31 cellular contexts compared by ENCODE assay signal in genomic region chr20:57210054-57210910, GRCh38. TPM values are rescaled to one million over a fixed set of nuclear protein-coding genes. Genes with fewer than 3 reads are reported as not detected.
DNase-seq lines count a peak whose midpoint lies in the region; ATAC-seq, FAIRE-seq and TF ChIP-seq lines count a peak whose summit lies in the region.
"Had no signal": no experiment of that assay in that cellular context is flagged by ENCODE, and none has a peak within 500 bp of the region (broad histone marks: within the 10 kb centered on the region; RNA-seq: fewer than 3 reads in every experiment).

No MANE protein-coding gene starts in this region.

- no peak overlapping the region for H3K4me3 Mint-ChIP-seq in activated T-helper 1 cell treated with anti-CD3 and anti-CD28 coated beads, Interleukin-12 subunit alpha, Interleukin-12 subunit beta, Interleukin-2, Interleukin-4 antibody, amounts not matched to agents 30 ng/mL and 10 ng/mL and 1 ng/mL, durations not matched to agents 14 hours and 24 hours and 36 hours
- no peak overlapping the region for H3K4me3 Mint-ChIP-seq in HFFc6
- H3K4me3 Mint-ChIP-seq: activated CD8-positive, alpha-beta T cell treated with anti-CD3 and anti-CD28 coated beads, Interleukin-2, amount 10 ng/mL, durations not matched to agents 7 days and 5 days; activated naive CD8-positive, alpha-beta T cell treated with anti-CD3 and anti-CD28 coated beads for 36 hours; T-helper 1 cell treated with Interleukin-12 subunit alpha and Interleukin-12 subunit beta and Interleukin-4 antibody, amounts not matched to agents 30 μg/mL and 1 μg/mL, for 36 hours had no signal

- no peaks in the 10 kb centered on the region for H3K36me3 Mint-ChIP-seq in activated T-helper 1 cell treated with anti-CD3 and anti-CD28 coated beads, Interleukin-12 subunit alpha, Interleukin-12 subunit beta, Interleukin-2, Interleukin-4 antibody, amounts not matched to agents 30 ng/mL and 10 ng/mL and 1 ng/mL, durations not matched to agents 14 hours and 24 hours and 36 hours (ENCODE audit: low read depth)
- H3K36me3 Mint-ChIP-seq in HFFc6 (ENCODE audit: low read depth): peaks cover 8% of the 10 kb centered on the region
- H3K36me3 Mint-ChIP-seq: activated naive CD8-positive, alpha-beta T cell treated with anti-CD3 and anti-CD28 coated beads for 36 hours had no signal

- H2AK5ac ChIP-seq in H1 (ENCODE audit: low read depth, low read length) (no peak overlapping the region), mesenchymal stem cell (ENCODE audit: low read length, severe bottlenecking) (peak overlapping the region; percentile 31)

- no peaks in the 10 kb centered on the region for H3K79me2 ChIP-seq in H1 (ENCODE audit: control insufficient read depth in 1 of 2, insufficient read depth in 2 of 2, low read length in 2 of 2)

- no peaks in the 10 kb centered on the region for H3K23me2 ChIP-seq in H1 (ENCODE audit: low read depth, low read length)

- H3K4ac ChIP-seq in H1 (replicated peaks; ENCODE audit: insufficient read length, low read depth, low read length) (no peak overlapping the region), mesenchymal stem cell (ENCODE audit: low read depth in 1 of 2, low read length in 2 of 2) (no peak overlapping the region)

- DNase-seq in HT-29 (ENCODE audit: low spot score) (peak; percentile 72), H1 (ENCODE audit: low read depth in 1 of 2, low spot score in 2 of 2) (no peak), mesenchymal stem cell (no peak), small intestine (peak; percentile 59), HFFc6 (no peak), OCI-M1 (lab: John Stamatoyannopoulos, UW) (no peak)
- no peak for DNase-seq in activated T-helper 1 cell treated with anti-CD3 and anti-CD28 coated beads, Interleukin-12 subunit alpha, Interleukin-12 subunit beta, Interleukin-2, Interleukin-4 antibody, amounts not matched to agents 30 ng/mL and 10 ng/mL and 1 ng/mL, durations not matched to agents 14 hours and 24 hours and 36 hours (ENCODE audit: low spot score)
- DNase-seq: activated CD4-positive, alpha-beta T cell treated with anti-CD3 and anti-CD28 coated beads for 1 hour; activated CD8-positive, alpha-beta T cell treated with anti-CD3 and anti-CD28 coated beads, Interleukin-2, amount 10 ng/mL, durations not matched to agents 7 days and 5 days; activated effector memory CD4-positive, alpha-beta T cell treated with Interleukin-2 at 50 U/mL for 16 hours; activated naive CD8-positive, alpha-beta T cell treated with anti-CD3 and anti-CD28 coated beads for 36 hours; activated T-cell treated with anti-CD3 and anti-CD28 coated beads for 4 hours; BE2C; central memory CD4-positive, alpha-beta T cell; dermis blood vessel endothelial cell; DMS53; HCEC 1CT; left ventricle myocardium inferior; midbrain; NCI-H1417; NCI-H446 treated with DMSO at 0.1 percent for 48 hours; sigmoid colon; stimulated activated naive CD4-positive, alpha-beta T cell treated with Interleukin-2 at 50 U/mL for 16 hours had no signal

- TF ChIP-seq RAD21 in H1 (IDR thresholded peaks at IDR 0.05 in 1 of 2, conservative IDR thresholded peaks at IDR 0.05 in 1 of 2; ENCODE audit: low read depth in 2 of 2, low read length in 2 of 2): no peak

- H3K27me3 Mint-ChIP-seq in activated T-helper 1 cell treated with anti-CD3 and anti-CD28 coated beads, Interleukin-12 subunit alpha, Interleukin-12 subunit beta, Interleukin-2, Interleukin-4 antibody, amounts not matched to agents 30 ng/mL and 10 ng/mL and 1 ng/mL, durations not matched to agents 14 hours and 24 hours and 36 hours (ENCODE audit: insufficient read depth): peaks cover 8% of the 10 kb centered on the region
- H3K27me3 Mint-ChIP-seq in HFFc6 (ENCODE audit: insufficient read depth): peaks cover 19% of the 10 kb centered on the region

- no peaks in the 10 kb centered on the region for H3K79me1 ChIP-seq in H1 (ENCODE audit: low read depth, low read length)
- H3K79me1 ChIP-seq in mesenchymal stem cell (replicated peaks; ENCODE audit: low read length, poor library complexity, severe bottlenecking): no peaks in the 10 kb centered on the region

- no peak for ATAC-seq in GM19351 (IDR thresholded peaks at IDR 0.05; ENCODE audit: unreplicated experiment)
- ATAC-seq: activated CD8-positive, alpha-beta T cell treated with anti-CD3 and anti-CD28 coated beads, Interleukin-2, amount 10 ng/mL, durations not matched to agents 7 days and 5 days had no signal

- H2BK5ac ChIP-seq in H1 (ENCODE audit: low read depth, low read length) (0 out of 2 replicates have a peak overlapping the region, but pooled peaks have one; percentile 32), mesenchymal stem cell (ENCODE audit: low read depth, low read length, poor library complexity, severe bottlenecking) (no peak overlapping the region)

- no peak overlapping the region for H3K18ac ChIP-seq in H1 (ENCODE audit: extremely low read depth, low read length)
- no peak overlapping the region for H3K18ac ChIP-seq in mesenchymal stem cell (ENCODE audit: low read depth in 1 of 2, low read length in 2 of 2)

- H2BK12ac ChIP-seq in H1 (ENCODE audit: low read depth, low read length) (no peak overlapping the region; the same call in 1 of the 2 replicates), mesenchymal stem cell (ENCODE audit: low read length in 2 of 2) (no peak overlapping the region)

- H4K5ac ChIP-seq in H1 (ENCODE audit: insufficient read length, low read depth, low read length): no peak overlapping the region

- H4K91ac ChIP-seq in H1 (replicated peaks; ENCODE audit: insufficient read length, low read length) (peak overlapping the region; percentile 60), mesenchymal stem cell (ENCODE audit: low read length) (no peak overlapping the region)

- intact Hi-C loops in activated T-helper 1 cell treated with anti-CD3 and anti-CD28 coated beads, Interleukin-12 subunit alpha, Interleukin-12 subunit beta, Interleukin-2, Interleukin-4 antibody, amounts not matched to agents 30 ng/mL and 10 ng/mL and 1 ng/mL, durations not matched to agents 14 hours and 24 hours and 36 hours (cut with micrococcal nuclease): no loop called here

- H3K4me2 ChIP-seq in H1 (ENCODE audit: insufficient read depth in 1 of 2, low read depth in 2 of 2, low read length in 2 of 2): no peak overlapping the region
- H3K4me2 ChIP-seq in mesenchymal stem cell (ENCODE audit: low read length, poor library complexity, severe bottlenecking): no peak overlapping the region

- POLR2A ChIA-PET in H1 (lab: Charles Lee; ENCODE audit: partially characterized antibody): interaction anchor here (1.1 kb wide), 1 partner anchor 48 kb away, joined by 3 read pairs; no protein-coding TSS in a partner anchor

- H2BK20ac ChIP-seq in H1 (ENCODE audit: low read length): no peak overlapping the region

- H3K14ac ChIP-seq in H1 (ENCODE audit: insufficient read length) (no peak overlapping the region), mesenchymal stem cell (ENCODE audit: low read length in 2 of 2) (no peak overlapping the region)

- H2AFZ ChIP-seq in H1 (ENCODE audit: low read length): no peak overlapping the region
- H2AFZ ChIP-seq in mesenchymal stem cell (ENCODE audit: low read depth, low read length): no peak overlapping the region

- H3K27me3 ChIP-seq in H1 (replicated peaks in 1 of 4; ENCODE audit: control insufficient read depth in 3 of 4, extremely low read depth in 1 of 4, insufficient read depth in 3 of 4, low read length in 3 of 4) (peaks cover 0 to 5% (median 2%) of the 10 kb centered on the region in 4 experiments; a peak in 2 of 7 replicates), mesenchymal stem cell (ENCODE audit: control insufficient read depth in 1 of 2, insufficient read depth in 1 of 2, low read length in 2 of 2) (peaks cover 23 to 39% of the 10 kb centered on the region in 2 experiments), small intestine (ENCODE audit: control insufficient read depth in 2 of 2, insufficient read depth in 2 of 2, low read length in 2 of 2) (no peaks in the 10 kb centered on the region)
- H3K27me3 ChIP-seq: BE2C, sigmoid colon had no signal

- H3K4me1 ChIP-seq in H1 (replicated peaks in 1 of 4; ENCODE audit: control insufficient read depth in 3 of 4, insufficient read depth in 4 of 4, low read length in 3 of 4): peaks cover 0 to 28% (median 15%) of the 10 kb centered on the region in 4 experiments; a peak in 6 of 7 replicates
- H3K4me1 ChIP-seq in mesenchymal stem cell (ENCODE audit: control insufficient read depth, insufficient read depth, low read depth, low read length): peaks cover 21% of the 10 kb centered on the region
- H3K4me1 ChIP-seq in small intestine (ENCODE audit: control insufficient read depth in 2 of 2, insufficient read depth in 1 of 2, low read depth in 1 of 2, low read length in 1 of 2): no peaks in the 10 kb centered on the region
- H3K4me1 ChIP-seq: BE2C had no signal

- H4K8ac ChIP-seq in H1 (ENCODE audit: extremely low read depth, insufficient read depth, low read length) (no peak overlapping the region; the same call in 1 of the 2 replicates), mesenchymal stem cell (ENCODE audit: low read length) (no peak overlapping the region)

- no peak overlapping the region for H3K4me3 ChIP-seq in H1 (ENCODE audit: extremely low read depth in 1 of 4, insufficient read depth in 2 of 4, low read depth in 3 of 4, low read length in 4 of 4)
- H3K4me3 ChIP-seq in mesenchymal stem cell (ENCODE audit: insufficient read depth in 1 of 2, low read depth in 1 of 2, low read length in 2 of 2): no peak overlapping the region
- H3K4me3 ChIP-seq in small intestine (ENCODE audit: low read depth in 1 of 2, low read length in 2 of 2): no peak overlapping the region
- H3K4me3 ChIP-seq: left ventricle myocardium inferior, sigmoid colon, SK-N-MC, thoracic aorta had no signal

- H3K9ac ChIP-seq in H1 (replicated peaks in 1 of 4; ENCODE audit: extremely low read depth in 1 of 4, low read depth in 3 of 4, low read length in 3 of 4) (no peak overlapping the region), mesenchymal stem cell (ENCODE audit: low read length) (no peak overlapping the region)

- FAIRE-seq in H1 (lab: Jason Lieb, UNC) (no peak), small intestine (lab: Jason Lieb, UNC) (no peak)
- FAIRE-seq: frontal cortex, G401.6, TTC549 had no signal

- TF ChIP-seq POLR2A in H1 (IDR thresholded peaks at IDR 0.05; ENCODE audit: control extremely low read depth in 1 of 2, low read depth in 2 of 2, low read length in 2 of 2): no peak

- CTCF ChIA-PET in H1 (lab: Charles Lee; ENCODE audit: partially characterized antibody): interaction anchor here (0.7 to 1.1 kb wide), 3 partner anchors 29 to 118 kb away, joined by 3 to 4 read pairs (median 3); no protein-coding TSS in a partner anchor

- H3K9me3 ChIP-seq in H1 (ENCODE audit: insufficient read depth in 2 of 2, low read depth in 1 of 2, low read length in 1 of 2) (no peaks in the 10 kb centered on the region), mesenchymal stem cell (ENCODE audit: control insufficient read depth, low read length) (peaks cover 12% of the 10 kb centered on the region), small intestine (ENCODE audit: control insufficient read depth, low read depth) (no peaks in the 10 kb centered on the region)
- H3K9me3 ChIP-seq: BE2C, thoracic aorta had no signal

- no peaks in the 10 kb centered on the region for H3K4me1 Mint-ChIP-seq in activated T-helper 1 cell treated with anti-CD3 and anti-CD28 coated beads, Interleukin-12 subunit alpha, Interleukin-12 subunit beta, Interleukin-2, Interleukin-4 antibody, amounts not matched to agents 30 ng/mL and 10 ng/mL and 1 ng/mL, durations not matched to agents 14 hours and 24 hours and 36 hours (ENCODE audit: low read depth)
- H3K4me1 Mint-ChIP-seq in HFFc6 (ENCODE audit: low read depth): peaks cover 24% of the 10 kb centered on the region

- peak overlapping the region; percentile 18 for H2BK120ac ChIP-seq in H1 (replicated peaks; ENCODE audit: low read depth, low read length)
- H2BK120ac ChIP-seq in mesenchymal stem cell (ENCODE audit: low read depth, low read length): no peak overlapping the region

- no peak overlapping the region for H3K56ac ChIP-seq in H1 (replicated peaks; ENCODE audit: insufficient read length, low read depth, low read length)

- H3K36me3 ChIP-seq in H1 (ENCODE audit: control insufficient read depth in 2 of 4, insufficient read depth in 4 of 4, low read length in 3 of 4) (no peaks in the 10 kb centered on the region), mesenchymal stem cell (ENCODE audit: control insufficient read depth in 1 of 2, insufficient read depth in 2 of 2, low read depth in 1 of 2, low read length in 2 of 2) (no peaks in the 10 kb centered on the region), small intestine (ENCODE audit: control insufficient read depth in 2 of 2, insufficient read depth in 2 of 2, low read length in 2 of 2) (no peaks in the 10 kb centered on the region)
- H3K36me3 ChIP-seq: BE2C, left ventricle myocardium inferior, sigmoid colon, thoracic aorta had no signal

- H3K9me3 Mint-ChIP-seq in activated T-helper 1 cell treated with anti-CD3 and anti-CD28 coated beads, Interleukin-12 subunit alpha, Interleukin-12 subunit beta, Interleukin-2, Interleukin-4 antibody, amounts not matched to agents 30 ng/mL and 10 ng/mL and 1 ng/mL, durations not matched to agents 14 hours and 24 hours and 36 hours: peaks cover 2% of the 10 kb centered on the region
- peaks cover 17% of the 10 kb centered on the region for H3K9me3 Mint-ChIP-seq in HFFc6

- no peak for TF ChIP-seq EP300 in H1 (IDR thresholded peaks at IDR 0.05; ENCODE audit: borderline replicate concordance in 1 of 2, low read depth in 2 of 2, low read length in 2 of 2)

- no peak overlapping the region for H3K27ac Mint-ChIP-seq in activated T-helper 1 cell treated with anti-CD3 and anti-CD28 coated beads, Interleukin-12 subunit alpha, Interleukin-12 subunit beta, Interleukin-2, Interleukin-4 antibody, amounts not matched to agents 30 ng/mL and 10 ng/mL and 1 ng/mL, durations not matched to agents 14 hours and 24 hours and 36 hours
- H3K27ac Mint-ChIP-seq in HFFc6: no peak overlapping the region
- H3K27ac Mint-ChIP-seq: activated CD8-positive, alpha-beta T cell treated with anti-CD3 and anti-CD28 coated beads, Interleukin-2, amount 10 ng/mL, durations not matched to agents 7 days and 5 days; activated naive CD8-positive, alpha-beta T cell treated with anti-CD3 and anti-CD28 coated beads for 36 hours; T-helper 1 cell treated with Interleukin-12 subunit alpha and Interleukin-12 subunit beta and Interleukin-4 antibody, amounts not matched to agents 30 μg/mL and 1 μg/mL, for 36 hours had no signal

- TF ChIP-seq CTCF in H1 (IDR thresholded peaks at IDR 0.05; ENCODE audit: control extremely low read depth in 1 of 3, insufficient read depth in 1 of 3, low read depth in 1 of 3, low read length in 3 of 3): no peak
- no peak for TF ChIP-seq CTCF in HFFc6 (IDR thresholded peaks at IDR 0.05)

- H3K23ac ChIP-seq in H1 (ENCODE audit: insufficient read length): no peak overlapping the region
- H3K23ac ChIP-seq in mesenchymal stem cell (ENCODE audit: low read length in 2 of 2): no peak overlapping the region

- 0 out of 2 replicates have a peak overlapping the region, but pooled peaks have one; percentile 54 for H2BK15ac ChIP-seq in H1 (ENCODE audit: low read length)
- no peak overlapping the region for H2BK15ac ChIP-seq in mesenchymal stem cell (ENCODE audit: low read depth, poor library complexity, severe bottlenecking)

- WGBS in H1 (ENCODE audit: extremely low coverage in 1 of 2, insufficient coverage in 1 of 2, insufficient read length in 1 of 2, insufficient replicate concordance in 2 of 2, low coverage in 1 of 2, low lambda C conversion rate in 2 of 2, missing lambda C conversion rate in 1 of 2), 2 experiments: 85% methylated on average over 22 of the region's 23 CpGs; no CpG with 5 or more reads in 1 of the 2 experiments
- WGBS in mesenchymal stem cell: 87% methylated on average over 19 of the region's 23 CpGs
- WGBS in small intestine, 3 donors: 33 to 68% (median 44%) methylated on average over 23 of the region's 23 CpGs

- H3K27ac ChIP-seq in H1 (ENCODE audit: low read depth, low read length) (no peak overlapping the region), mesenchymal stem cell (ENCODE audit: low read length, poor library complexity, severe bottlenecking) (no peak overlapping the region), small intestine (ENCODE audit: low read depth in 1 of 2, low read length in 1 of 2) (no peak overlapping the region)
- H3K27ac ChIP-seq: left ventricle myocardium inferior, sigmoid colon, SK-N-MC, thoracic aorta had no signal

- no peaks in the 10 kb centered on the region for H4K20me1 ChIP-seq in H1 (replicated peaks in 1 of 2; ENCODE audit: control insufficient read depth in 1 of 2, insufficient read depth in 2 of 2, low read length in 2 of 2)

RNA-seq across cellular contexts. Expression of gene BMP7, which starts 56.2 kb away (rescaled TPM):
- total RNA-seq in HT-29 (2014; rRNA removed; shearing (Covaris generic)): not detected in 2 replicates
- total RNA-seq in H1 (2021; fragmentation: NEBNext Ultra II Directional; extraction: Animal tissue kit (Norgen Biotek cat#: 25700)): 7.2 and 9.2 TPM in 2 replicates
- polyA plus RNA-seq in H1 (2011; rRNA removed) (14.7 and 29.5 TPM in 2 replicates), small intestine (under 1 TPM in 1 of 3 donors, not detected in 2; 0.92 TPM)
- polyA plus RNA-seq in H1 (2011; cell fraction: cytosol; rRNA removed): 19.0 TPM
- polyA plus RNA-seq in H1 (2011; cell fraction: nucleus; rRNA removed): 26.5 TPM
- polyA plus RNA-seq in H1 (2012, experiment 1 of 2): 4.3 to 11.0 TPM (median 8.6 TPM) in 4 replicates
- polyA plus RNA-seq in H1 (2012, experiment 2 of 2): 4.3 TPM
- 8.0 TPM for polyA plus RNA-seq in H1 (2013, experiment 1 of 2)
- 9.6 TPM for polyA plus RNA-seq in H1 (2013, experiment 2 of 2)
- polyA minus RNA-seq in H1 (2011; rRNA and poly(A)+ RNA removed): 6.7 and 12.4 TPM in 2 replicates
- polyA minus RNA-seq in H1 (2011; cell fraction: cytosol; rRNA and poly(A)+ RNA removed): 14.2 TPM
- polyA minus RNA-seq in H1 (2011; cell fraction: nucleus; rRNA and poly(A)+ RNA removed): 13.2 TPM
- polyA plus RNA-seq in mesenchymal stem cell (2013, experiment 1 of 2): 0.46 TPM
- polyA plus RNA-seq in mesenchymal stem cell (2013, experiment 2 of 2): 0.37 TPM
- 0.12 and 0.21 TPM in 2 replicates for total RNA-seq in activated T-helper 1 cell treated with anti-CD3 and anti-CD28 coated beads, Interleukin-12 subunit alpha, Interleukin-12 subunit beta, Interleukin-2, Interleukin-4 antibody, amounts not matched to agents 30 ng/mL and 10 ng/mL and 1 ng/mL, durations not matched to agents 14 hours and 24 hours and 36 hours
- not detected for total RNA-seq in HFFc6 (2021; fragmentation: NEBNext Ultra II Directional; extraction: Animal tissue kit (Norgen Biotek cat#: 25700))
- total RNA-seq: activated CD8-positive, alpha-beta T cell treated with anti-CD3 and anti-CD28 coated beads, Interleukin-2, amount 10 ng/mL, durations not matched to agents 7 days and 5 days; activated naive CD8-positive, alpha-beta T cell treated with anti-CD3 and anti-CD28 coated beads for 36 hours; dermis blood vessel endothelial cell had no signal
- polyA plus RNA-seq: aorta had no signal

Comparison
In these comparisons a context has a peak if more than half of its experiments do, and no peak if none do; other contexts are left out.
1. DNase-seq: peak in HT-29 (single experiment) and small intestine (single experiment); none in H1 (0 of 2), mesenchymal stem cell (single experiment), activated T-helper 1 cell treated with anti-CD3 and anti-CD28 coated beads, Interleukin-12 subunit alpha, Interleukin-12 subunit beta, Interleukin-2, Interleukin-4 antibody, amounts not matched to agents 30 ng/mL and 10 ng/mL and 1 ng/mL, durations not matched to agents 14 hours and 24 hours and 36 hours (single experiment), HFFc6 (single experiment) and OCI-M1 (single experiment).